Comparison of ENCODE assay signal across 12 cellular contexts in genomic region chr12:15931590-15932053, GRCh38. TPM values are rescaled to one million over a fixed set of nuclear protein-coding genes. Genes with fewer than 3 reads are reported as not detected.
DNase-seq lines count a peak whose midpoint lies in the region; ATAC-seq, FAIRE-seq and TF ChIP-seq lines count a peak whose summit lies in the region.
"Had no signal": no experiment of that assay in that cellular context is flagged by ENCODE, and none has a peak within 500 bp of the region (broad histone marks: within the 10 kb centered on the region; RNA-seq: fewer than 3 reads in every experiment).

No MANE protein-coding gene starts in this region.

- peak overlapping the region; percentile 57 for H3K27ac Mint-ChIP-seq in Calu3 (ENCODE audit: unreplicated experiment)

- CTCF ChIA-PET in Calu3 (lab: Charles Lee) (no interaction called here), H1 (lab: Charles Lee; ENCODE audit: partially characterized antibody) (interaction anchor here (0.9 to 2.1 kb wide), 5 partner anchors 11 to 118 kb away, joined by 3 to 9 read pairs (median 5); partner anchors contain the start of gene DERA)

- H3K27me3 ChIP-seq in H1 (replicated peaks in 1 of 4; ENCODE audit: control insufficient read depth in 3 of 4, extremely low read depth in 1 of 4, insufficient read depth in 3 of 4, low read length in 3 of 4) (no peaks in the 10 kb centered on the region), heart right ventricle (no peaks in the 10 kb centered on the region)
- H3K27me3 ChIP-seq in effector memory CD4-positive, alpha-beta T cell (replicated peaks; ENCODE audit: control insufficient read depth, insufficient read depth, low read length, poor library complexity, severe bottlenecking), result no peaks in the 10 kb centered on the region
- H3K27me3 ChIP-seq: tibial nerve had no signal

- no peaks in the 10 kb centered on the region for H3K27me3 Mint-ChIP-seq in Calu3 (ENCODE audit: unreplicated experiment)

- H4K8ac ChIP-seq in H1 (ENCODE audit: extremely low read depth, insufficient read depth, low read length), result no peak overlapping the region

- ATAC-seq in GM19467 (IDR thresholded peaks at IDR 0.05; ENCODE audit: unreplicated experiment), result peak; percentile 52
- peak; percentile 72 for ATAC-seq in HG03520 (IDR thresholded peaks at IDR 0.05; ENCODE audit: unreplicated experiment)
- ATAC-seq in heart right ventricle, result no peak

- H2BK15ac ChIP-seq in H1 (ENCODE audit: low read length), result no peak overlapping the region

- H4K91ac ChIP-seq in H1 (replicated peaks; ENCODE audit: insufficient read length, low read length), result no peak overlapping the region

- no peaks in the 10 kb centered on the region for H3K79me1 ChIP-seq in H1 (ENCODE audit: low read depth, low read length)

- H2BK120ac ChIP-seq in H1 (replicated peaks; ENCODE audit: low read depth, low read length), result no peak overlapping the region

- H3K79me2 ChIP-seq in H1 (ENCODE audit: control insufficient read depth in 1 of 2, insufficient read depth in 2 of 2, low read length in 2 of 2), result no peaks in the 10 kb centered on the region

- H3K18ac ChIP-seq in H1 (ENCODE audit: extremely low read depth, low read length), result no peak overlapping the region

- POLR2A ChIA-PET in H1 (lab: Charles Lee; ENCODE audit: partially characterized antibody), result no interaction called here

- TF ChIP-seq CTCF in Calu3 (IDR thresholded peaks at IDR 0.05; ENCODE audit: unreplicated experiment) (no peak), H1 (IDR thresholded peaks at IDR 0.05; ENCODE audit: control extremely low read depth in 1 of 3, insufficient read depth in 1 of 3, low read depth in 1 of 3, low read length in 3 of 3) (peak in 2 of 3 experiments; percentile 19 to 29; a peak in 3 of 4 replicates), heart right ventricle (IDR thresholded peaks at IDR 0.05) (no peak)

- H2BK20ac ChIP-seq in H1 (ENCODE audit: low read length), result no peak overlapping the region

- no peak for TF ChIP-seq POLR2A in H1 (IDR thresholded peaks at IDR 0.05; ENCODE audit: control extremely low read depth in 1 of 2, low read depth in 2 of 2, low read length in 2 of 2)

- H3K23me2 ChIP-seq in H1 (ENCODE audit: low read depth, low read length), result no peaks in the 10 kb centered on the region

- no peaks in the 10 kb centered on the region for H3K36me3 Mint-ChIP-seq in Calu3 (ENCODE audit: insufficient read depth, unreplicated experiment)

- no peaks in the 10 kb centered on the region for H4K20me1 ChIP-seq in H1 (replicated peaks in 1 of 2; ENCODE audit: control insufficient read depth in 1 of 2, insufficient read depth in 2 of 2, low read length in 2 of 2)

- H3K9ac ChIP-seq in H1 (replicated peaks in 1 of 4; ENCODE audit: extremely low read depth in 1 of 4, low read depth in 3 of 4, low read length in 3 of 4), result no peak overlapping the region
- H3K9ac ChIP-seq: KMS-11 had no signal

- H3K4me1 ChIP-seq in H1 (replicated peaks in 1 of 4; ENCODE audit: control insufficient read depth in 3 of 4, insufficient read depth in 4 of 4, low read length in 3 of 4) (peaks cover 0 to 8% (median 5%) of the 10 kb centered on the region in 4 experiments; a peak in 3 of 7 replicates), heart right ventricle (peaks cover 0 to 22% (median 15%) of the 10 kb centered on the region in 9 donors)
- H3K4me1 ChIP-seq in effector memory CD4-positive, alpha-beta T cell (ENCODE audit: control insufficient read depth, insufficient read depth, low read length, poor library complexity, severe bottlenecking), result no peaks in the 10 kb centered on the region

- H3K4me3 Mint-ChIP-seq in Calu3 (ENCODE audit: low read depth, unreplicated experiment), result no peak overlapping the region

- no peak overlapping the region for H2AK5ac ChIP-seq in H1 (ENCODE audit: low read depth, low read length)

- no peak overlapping the region for H3K4ac ChIP-seq in H1 (replicated peaks; ENCODE audit: insufficient read length, low read depth, low read length)

- H3K14ac ChIP-seq in H1 (ENCODE audit: insufficient read length), result no peak overlapping the region

- intact Hi-C loops in Calu3 (cut with micrococcal nuclease; ENCODE audit: unreplicated experiment) (no loop called here), heart right ventricle (cut with DNase I) (no loop called here)

- no peak for DNase-seq in Calu3
- DNase-seq in H1 (ENCODE audit: low read depth in 1 of 2, low spot score in 2 of 2), result no peak
- no peak for DNase-seq in heart right ventricle
- no peak for DNase-seq in stimulated activated CD4-positive, alpha-beta T cell treated with anti-CD3 and anti-CD28 coated beads, Interleukin-12 subunit alpha, Interleukin-12 subunit beta, amount 100 ng/mL, for 4 hours
- no peak for DNase-seq in effector memory CD4-positive, alpha-beta T cell
- DNase-seq in NCI-H2227 (lab: John Stamatoyannopoulos, UW; ENCODE audit: unreplicated experiment), result no peak
- DNase-seq: DMS79 treated with DMSO at 0.1 percent for 48 hours had no signal

- no peak overlapping the region for H3K23ac ChIP-seq in H1 (ENCODE audit: insufficient read length)

- FAIRE-seq in H1 (lab: Jason Lieb, UNC), result no peak

- no peaks in the 10 kb centered on the region for H3K9me3 ChIP-seq in H1 (ENCODE audit: insufficient read depth in 2 of 2, low read depth in 1 of 2, low read length in 1 of 2)
- H3K9me3 ChIP-seq in heart right ventricle, result peaks cover 0 to 15% (median 0%) of the 10 kb centered on the region in 11 donors
- H3K9me3 ChIP-seq in effector memory CD4-positive, alpha-beta T cell (ENCODE audit: control insufficient read depth, low read length), result no peaks in the 10 kb centered on the region
- H3K9me3 ChIP-seq: tibial nerve had no signal

- no peak; a peak in 1 of 4 replicates for TF ChIP-seq RAD21 in H1 (IDR thresholded peaks at IDR 0.05 in 1 of 2, conservative IDR thresholded peaks at IDR 0.05 in 1 of 2; ENCODE audit: low read depth in 2 of 2, low read length in 2 of 2)

- no peak overlapping the region for H2BK5ac ChIP-seq in H1 (ENCODE audit: low read depth, low read length)

- no peak overlapping the region for H3K4me3 ChIP-seq in H1 (ENCODE audit: extremely low read depth in 1 of 4, insufficient read depth in 2 of 4, low read depth in 3 of 4, low read length in 4 of 4)
- no peak overlapping the region for H3K4me3 ChIP-seq in heart right ventricle
- H3K4me3 ChIP-seq in effector memory CD4-positive, alpha-beta T cell (ENCODE audit: insufficient read depth, low read depth, low read length, poor library complexity, severe bottlenecking), result no peak overlapping the region
- H3K4me3 ChIP-seq: skin epidermis, tibial nerve had no signal

- WGBS in H1 (ENCODE audit: extremely low coverage in 1 of 2, insufficient coverage in 1 of 2, insufficient read length in 1 of 2, insufficient replicate concordance in 2 of 2, low coverage in 1 of 2, low lambda C conversion rate in 2 of 2, missing lambda C conversion rate in 1 of 2), 2 experiments, result 90% methylated on average over 3 of the region's 3 CpGs; no CpG with 5 or more reads in 1 of the 2 experiments
- 83 to 89% methylated on average over 3 of the region's 3 CpGs for WGBS in heart right ventricle, 2 donors

- no peak overlapping the region for H3K4me2 ChIP-seq in H1 (ENCODE audit: insufficient read depth in 1 of 2, low read depth in 2 of 2, low read length in 2 of 2)
- H3K4me2 ChIP-seq: KMS-11 had no signal

- H2BK12ac ChIP-seq in H1 (ENCODE audit: low read depth, low read length), result no peak overlapping the region

- no peak overlapping the region for H3K27ac ChIP-seq in H1 (ENCODE audit: low read depth, low read length)
- no peak overlapping the region for H3K27ac ChIP-seq in heart right ventricle
- no peak overlapping the region for H3K27ac ChIP-seq in effector memory CD4-positive, alpha-beta T cell (ENCODE audit: insufficient read depth, low read length, poor library complexity, severe bottlenecking)
- H3K27ac ChIP-seq: KMS-11, skin epidermis, tibial nerve had no signal

- no peak overlapping the region for H2AFZ ChIP-seq in H1 (ENCODE audit: low read length)

- no peak for TF ChIP-seq EP300 in H1 (IDR thresholded peaks at IDR 0.05; ENCODE audit: borderline replicate concordance in 1 of 2, low read depth in 2 of 2, low read length in 2 of 2)

- H4K5ac ChIP-seq in H1 (ENCODE audit: insufficient read length, low read depth, low read length), result no peak overlapping the region

- BruUV-seq in Calu3 (replicated peaks; lab: Mats Ljungman, UMichigan), result no TSS peak

- H3K4me1 Mint-ChIP-seq in Calu3 (ENCODE audit: low read depth, unreplicated experiment), result peaks cover 10% of the 10 kb centered on the region

- no peaks in the 10 kb centered on the region for H3K9me3 Mint-ChIP-seq in Calu3 (ENCODE audit: low read depth, unreplicated experiment)

- H3K36me3 ChIP-seq in H1 (ENCODE audit: control insufficient read depth in 2 of 4, insufficient read depth in 4 of 4, low read length in 3 of 4) (no peaks in the 10 kb centered on the region), heart right ventricle (no peaks in the 10 kb centered on the region)
- no peaks in the 10 kb centered on the region for H3K36me3 ChIP-seq in effector memory CD4-positive, alpha-beta T cell (ENCODE audit: control insufficient read depth, insufficient read depth, low read length)
- H3K36me3 ChIP-seq: tibial nerve had no signal

- H3K56ac ChIP-seq in H1 (replicated peaks; ENCODE audit: insufficient read length, low read depth, low read length), result no peak overlapping the region

RNA-seq across cellular contexts. Expression of gene DERA, which starts 20.5 kb away (rescaled TPM):
- total RNA-seq in Calu3 (2022), result 29.8 and 31.0 TPM in 2 replicates
- total RNA-seq in H1 (2021; fragmentation: NEBNext Ultra II Directional; extraction: Animal tissue kit (Norgen Biotek cat#: 25700)), result 17.1 and 17.5 TPM in 2 replicates
- polyA plus RNA-seq in H1 (2011; rRNA removed), result 5.8 and 13.1 TPM in 2 replicates
- 13.0 TPM for polyA plus RNA-seq in H1 (2011; cell fraction: cytosol; rRNA removed)
- polyA plus RNA-seq in H1 (2011; cell fraction: nucleus; rRNA removed), result 4.6 TPM
- polyA plus RNA-seq in H1 (2012, experiment 1 of 2), result 17.2 to 27.9 TPM (median 24.8 TPM) in 4 replicates
- polyA plus RNA-seq in H1 (2012, experiment 2 of 2), result 5.2 TPM
- polyA plus RNA-seq in H1 (2013, experiment 1 of 2), result 10.1 TPM
- polyA plus RNA-seq in H1 (2013, experiment 2 of 2), result 9.9 TPM
- polyA minus RNA-seq in H1 (2011; rRNA and poly(A)+ RNA removed), result 14.6 and 21.4 TPM in 2 replicates
- polyA minus RNA-seq in H1 (2011; cell fraction: cytosol; rRNA and poly(A)+ RNA removed), result 13.1 TPM
- 15.9 TPM for polyA minus RNA-seq in H1 (2011; cell fraction: nucleus; rRNA and poly(A)+ RNA removed)
- total RNA-seq in heart right ventricle, result 10 to 100 TPM; 15.9 to 23.7 (median 19.2) TPM
- 10 to 100 TPM; 14.6 to 23.8 TPM for polyA plus RNA-seq in heart right ventricle

RNA-seq across cellular contexts. Expression of gene STRAP, which starts 49.4 kb away (rescaled TPM):
- total RNA-seq in Calu3 (2022) (119 and 124 TPM in 2 replicates), heart right ventricle (100 to 1,000 TPM; 108 to 161 (median 116) TPM)
- 251 and 253 TPM in 2 replicates for total RNA-seq in H1 (2021; fragmentation: NEBNext Ultra II Directional; extraction: Animal tissue kit (Norgen Biotek cat#: 25700))
- polyA plus RNA-seq in H1 (2011; rRNA removed) (105 and 107 TPM in 2 replicates), heart right ventricle (100 to 1,000 TPM; 104 to 149 TPM)
- polyA plus RNA-seq in H1 (2011; cell fraction: cytosol; rRNA removed), result 162 TPM
- polyA plus RNA-seq in H1 (2011; cell fraction: nucleus; rRNA removed), result 69.0 TPM
- polyA plus RNA-seq in H1 (2012, experiment 1 of 2), result 150 to 207 TPM (median 159 TPM) in 4 replicates
- 143 TPM for polyA plus RNA-seq in H1 (2012, experiment 2 of 2)
- polyA plus RNA-seq in H1 (2013, experiment 1 of 2), result 182 TPM
- 150 TPM for polyA plus RNA-seq in H1 (2013, experiment 2 of 2)
- polyA minus RNA-seq in H1 (2011; rRNA and poly(A)+ RNA removed), result 116 and 142 TPM in 2 replicates
- 157 TPM for polyA minus RNA-seq in H1 (2011; cell fraction: cytosol; rRNA and poly(A)+ RNA removed)
- polyA minus RNA-seq in H1 (2011; cell fraction: nucleus; rRNA and poly(A)+ RNA removed), result 73.8 TPM

Comparison
In these comparisons a context has a peak if more than half of its experiments do, and no peak if none do; other contexts are left out.
1. CTCF ChIP-seq: peak in H1 (2 of 3); none in Calu3 (single experiment) and heart right ventricle (0 of 9).
2. ATAC-seq: peak in GM19467 (single experiment) and HG03520 (single experiment); none in heart right ventricle (0 of 8).